1 cellular context compared by ENCODE assay signal in the genomic region with DNA sequence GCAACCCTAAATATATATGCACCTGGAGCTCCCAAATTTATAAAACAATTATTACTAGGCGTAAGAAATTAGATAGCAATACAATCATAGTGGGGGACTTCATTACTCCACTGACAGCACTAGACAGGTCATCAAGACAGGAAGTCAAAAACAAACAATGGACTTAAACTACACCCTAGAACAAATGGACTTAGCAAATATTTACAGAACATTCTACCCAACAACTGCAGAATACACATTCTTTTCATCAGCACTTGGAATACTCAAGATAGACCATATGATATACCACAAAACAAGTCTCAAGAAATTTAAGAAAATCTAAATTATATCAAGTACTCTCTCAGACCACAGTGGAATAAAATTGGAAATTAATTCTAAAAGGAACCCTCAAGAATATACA.
TF ChIP-seq lines count a peak whose summit lies in the region.

No MANE protein-coding gene starts in this region.

TF ChIP-seq in HepG2, 621 proteins besides CTCF, POLR2A, EP300 and RAD21 (continued from another document):
- TF ChIP-seq, protein P1, sequence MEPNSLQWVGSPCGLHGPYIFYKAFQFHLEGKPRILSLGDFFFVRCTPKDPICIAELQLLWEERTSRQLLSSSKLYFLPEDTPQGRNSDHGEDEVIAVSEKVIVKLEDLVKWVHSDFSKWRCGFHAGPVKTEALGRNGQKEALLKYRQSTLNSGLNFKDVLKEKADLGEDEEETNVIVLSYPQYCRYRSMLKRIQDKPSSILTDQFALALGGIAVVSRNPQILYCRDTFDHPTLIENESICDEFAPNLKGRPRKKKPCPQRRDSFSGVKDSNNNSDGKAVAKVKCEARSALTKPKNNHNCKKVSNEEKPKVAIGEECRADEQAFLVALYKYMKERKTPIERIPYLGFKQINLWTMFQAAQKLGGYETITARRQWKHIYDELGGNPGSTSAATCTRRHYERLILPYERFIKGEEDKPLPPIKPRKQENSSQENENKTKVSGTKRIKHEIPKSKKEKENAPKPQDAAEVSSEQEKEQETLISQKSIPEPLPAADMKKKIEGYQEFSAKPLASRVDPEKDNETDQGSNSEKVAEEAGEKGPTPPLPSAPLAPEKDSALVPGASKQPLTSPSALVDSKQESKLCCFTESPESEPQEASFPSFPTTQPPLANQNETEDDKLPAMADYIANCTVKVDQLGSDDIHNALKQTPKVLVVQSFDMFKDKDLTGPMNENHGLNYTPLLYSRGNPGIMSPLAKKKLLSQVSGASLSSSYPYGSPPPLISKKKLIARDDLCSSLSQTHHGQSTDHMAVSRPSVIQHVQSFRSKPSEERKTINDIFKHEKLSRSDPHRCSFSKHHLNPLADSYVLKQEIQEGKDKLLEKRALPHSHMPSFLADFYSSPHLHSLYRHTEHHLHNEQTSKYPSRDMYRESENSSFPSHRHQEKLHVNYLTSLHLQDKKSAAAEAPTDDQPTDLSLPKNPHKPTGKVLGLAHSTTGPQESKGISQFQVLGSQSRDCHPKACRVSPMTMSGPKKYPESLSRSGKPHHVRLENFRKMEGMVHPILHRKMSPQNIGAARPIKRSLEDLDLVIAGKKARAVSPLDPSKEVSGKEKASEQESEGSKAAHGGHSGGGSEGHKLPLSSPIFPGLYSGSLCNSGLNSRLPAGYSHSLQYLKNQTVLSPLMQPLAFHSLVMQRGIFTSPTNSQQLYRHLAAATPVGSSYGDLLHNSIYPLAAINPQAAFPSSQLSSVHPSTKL (CRISPR knock-in tag; IDR thresholded peaks at IDR 0.05) = peak; percentile 45
- no peak for TF ChIP-seq NR3C1 (CRISPR knock-in tag; IDR thresholded peaks at IDR 0.05)
- TF ChIP-seq EHMT2 (IDR thresholded peaks at IDR 0.05; ENCODE audit: borderline replicate concordance, low read depth, low read length) = no peak
- 0 out of 2 replicates have a peak, but pooled peaks have one; percentile 34 for TF ChIP-seq NFIC (IDR thresholded peaks at IDR 0.05; ENCODE audit: low read length)
- no peak for TF ChIP-seq HDAC2 (CRISPR knock-in tag; IDR thresholded peaks at IDR 0.05)
- peak; percentile 63 for TF ChIP-seq FOXA1 (IDR thresholded peaks at IDR 0.05)
- TF ChIP-seq FOXA1 (CRISPR knock-in tag; IDR thresholded peaks at IDR 0.05) = no peak
- no peak for TF ChIP-seq SOX13 (IDR thresholded peaks at IDR 0.05)
- TF ChIP-seq SOX13 (CRISPR knock-in tag; conservative IDR thresholded peaks at IDR 0.05 in 1 of 2, IDR thresholded peaks at IDR 0.05 in 1 of 2) = peak in 1 of 2 experiments; percentile 75; a peak in 2 of 4 replicates
- no peak for TF ChIP-seq SP140L (CRISPR knock-in tag; IDR thresholded peaks at IDR 0.05; ENCODE audit: borderline replicate concordance)
- no peak for TF ChIP-seq YY1 (IDR thresholded peaks at IDR 0.05; ENCODE audit: insufficient read depth, insufficient replicate concordance, low read depth, low read length)
- peak; percentile 75 for TF ChIP-seq SOX5 (CRISPR knock-in tag; IDR thresholded peaks at IDR 0.05; ENCODE audit: borderline replicate concordance)
- TF ChIP-seq GATAD2A (CRISPR knock-in tag; IDR thresholded peaks at IDR 0.05) = peak; percentile 43; the same call in 1 of the 2 replicates
- no peak for TF ChIP-seq ZNF572 (CRISPR knock-in tag; IDR thresholded peaks at IDR 0.05)
- TF ChIP-seq SOX6 (IDR thresholded peaks at IDR 0.05) = no peak
- peak; percentile 45; the same call in 1 of the 2 replicates for TF ChIP-seq SOX6 (CRISPR knock-in tag; IDR thresholded peaks at IDR 0.05)
- TF ChIP-seq TEAD3 (CRISPR knock-in tag; optimal IDR thresholded peaks at IDR 0.05; ENCODE audit: borderline replicate concordance) = peak; percentile 11
- TF ChIP-seq PPARG (CRISPR knock-in tag; conservative IDR thresholded peaks at IDR 0.05) = 0 out of 2 replicates have a peak, but pooled peaks have one; percentile 20
- peak; percentile 62 for TF ChIP-seq FOXA3 (CRISPR knock-in tag; IDR thresholded peaks at IDR 0.05)
- TF ChIP-seq, protein P2, sequence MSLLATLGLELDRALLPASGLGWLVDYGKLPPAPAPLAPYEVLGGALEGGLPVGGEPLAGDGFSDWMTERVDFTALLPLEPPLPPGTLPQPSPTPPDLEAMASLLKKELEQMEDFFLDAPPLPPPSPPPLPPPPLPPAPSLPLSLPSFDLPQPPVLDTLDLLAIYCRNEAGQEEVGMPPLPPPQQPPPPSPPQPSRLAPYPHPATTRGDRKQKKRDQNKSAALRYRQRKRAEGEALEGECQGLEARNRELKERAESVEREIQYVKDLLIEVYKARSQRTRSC (CRISPR knock-in tag; IDR thresholded peaks at IDR 0.05; ENCODE audit: low read depth) = no peak
